Comparison of ENCODE assay signal across 8 cellular contexts in genomic region chr12:3073438-3074255, GRCh38. TPM values are rescaled to one million over a fixed set of nuclear protein-coding genes. Genes with fewer than 3 reads are reported as not detected.
DNase-seq lines count a peak whose midpoint lies in the region; ATAC-seq and TF ChIP-seq lines count a peak whose summit lies in the region.

No MANE protein-coding gene starts in this region.

- no peaks in the 10 kb centered on the region for H3K9me2 ChIP-seq in PC-3 (replicated peaks; ENCODE audit: low read length)

- no peaks in the 10 kb centered on the region for H4K20me1 ChIP-seq in PC-3 (ENCODE audit: low read length)

- no peaks in the 10 kb centered on the region for H3K79me2 ChIP-seq in PC-3 (ENCODE audit: low read length)

- no peaks in the 10 kb centered on the region for H3K36me3 Mint-ChIP-seq in activated T-cell treated with anti-CD3 and anti-CD28 coated beads, Interleukin-2, amount 50 U/mL, for 24 hours (ENCODE audit: low read depth)
- H3K36me3 Mint-ChIP-seq in natural killer cell = no peaks in the 10 kb centered on the region
- H3K36me3 Mint-ChIP-seq in stimulated activated naive B cell treated with anti-CD40 and anti-IgM and Interleukin-4, amounts not matched to agents 10 μg/mL and 1 μg/mL and 100 μg/mL, for 72 hours = no peaks in the 10 kb centered on the region

- H2AFZ ChIP-seq in PC-3 (ENCODE audit: low read length) = 0 out of 2 replicates have a peak overlapping the region, but pooled peaks have one; percentile 31

- H3K4me3 ChIP-seq in PC-3 (ENCODE audit: low read length) = no peak overlapping the region

- TF ChIP-seq CTCF in GM10248 (IDR thresholded peaks at IDR 0.05; ENCODE audit: control extremely low read depth, extremely low read depth, low read depth, missing control alignments) = peak; percentile 99
- peak; percentile 96 for TF ChIP-seq CTCF in PC-3 (conservative IDR thresholded peaks at IDR 0.05; ENCODE audit: low read depth, low read length)
- TF ChIP-seq CTCF in natural killer cell (IDR thresholded peaks at IDR 0.05) = peak; percentile 97

- POLR2A ChIA-PET in GM10248 (lab: Yijun Ruan, JAX) (no interaction called here), PC-3 (lab: Charles Lee; ENCODE audit: unreplicated experiment) (no interaction called here)

- peaks cover 33% of the 10 kb centered on the region for H3K27me3 Mint-ChIP-seq in activated T-cell treated with anti-CD3 and anti-CD28 coated beads, Interleukin-2, amount 50 U/mL, for 24 hours
- H3K27me3 Mint-ChIP-seq in natural killer cell (ENCODE audit: low read depth in 2 of 2) = peaks cover 15 to 21% of the 10 kb centered on the region in 2 donors
- peaks cover 13 to 23% of the 10 kb centered on the region in 2 donors for H3K27me3 Mint-ChIP-seq in stimulated activated naive B cell treated with anti-CD40 and anti-IgM and Interleukin-4, amounts not matched to agents 10 μg/mL and 1 μg/mL and 100 μg/mL, for 72 hours

- no peaks in the 10 kb centered on the region for H3K9me3 Mint-ChIP-seq in activated T-cell treated with anti-CD3 and anti-CD28 coated beads, Interleukin-2, amount 50 U/mL, for 24 hours
- H3K9me3 Mint-ChIP-seq in natural killer cell = no peaks in the 10 kb centered on the region
- H3K9me3 Mint-ChIP-seq in stimulated activated naive B cell treated with anti-CD40 and anti-IgM and Interleukin-4, amounts not matched to agents 10 μg/mL and 1 μg/mL and 100 μg/mL, for 72 hours = no peaks in the 10 kb centered on the region

- H3F3A ChIP-seq in PC-3 (ENCODE audit: low read length, unreplicated experiment) = no peaks in the 10 kb centered on the region

- no peak overlapping the region for H3K27ac Mint-ChIP-seq in activated T-cell treated with anti-CD3 and anti-CD28 coated beads, Interleukin-2, amount 50 U/mL, for 24 hours
- no peak overlapping the region for H3K27ac Mint-ChIP-seq in natural killer cell
- peak overlapping the region; percentile 22 for H3K27ac Mint-ChIP-seq in stimulated activated naive B cell treated with anti-CD40 and anti-IgM and Interleukin-4, amounts not matched to agents 10 μg/mL and 1 μg/mL and 100 μg/mL, for 72 hours

- H3K9me3 ChIP-seq in PC-3 (ENCODE audit: low read length) = no peaks in the 10 kb centered on the region

- no peaks in the 10 kb centered on the region for H3K27me3 ChIP-seq in PC-3 (ENCODE audit: low read length)

- BruUV-seq in PC-3 (replicated peaks; lab: Mats Ljungman, UMichigan) = no TSS peak

- CTCF ChIA-PET in GM10248 (lab: Yijun Ruan, JAX) (interaction anchor here (0.7 to 4.7 kb wide), 32 partner anchors 10 to 727 kb away, joined by 3 to 70 read pairs (median 4); no protein-coding TSS in a partner anchor), PC-3 (lab: Charles Lee) (interaction anchor here (0.7 to 1.1 kb wide), 3 partner anchors 39 to 59 kb away, joined by 3 to 5 read pairs (median 3); no protein-coding TSS in a partner anchor)

- peak; percentile 88 for DNase-seq in GM10248 (ENCODE audit: extremely low spot score)
- DNase-seq in HuH-7 (ENCODE audit: low spot score) = peak; percentile 92
- DNase-seq in PC-3 = peak; percentile 87
- peak; percentile 90 for DNase-seq in activated T-cell treated with anti-CD3 and anti-CD28 coated beads, Interleukin-2, amount 50 U/mL, for 24 hours
- peak; percentile 79 for DNase-seq in fibroblast of gingiva (ENCODE audit: low read depth)
- DNase-seq in natural killer cell = peak; percentile 73
- peak; percentile 73 for DNase-seq in stimulated activated naive B cell treated with anti-CD40 and anti-IgM and Interleukin-4, amounts not matched to agents 10 μg/mL and 1 μg/mL and 100 μg/mL, for 72 hours

- no peak overlapping the region for H3K27ac ChIP-seq in PC-3 (ENCODE audit: low read length)

- peaks cover 9% of the 10 kb centered on the region for H3K4me1 ChIP-seq in PC-3 (ENCODE audit: insufficient read depth, low read length)

- no peaks in the 10 kb centered on the region for H3K36me3 ChIP-seq in PC-3 (ENCODE audit: low read depth, low read length)

- no peak overlapping the region for H3K4me3 Mint-ChIP-seq in activated T-cell treated with anti-CD3 and anti-CD28 coated beads, Interleukin-2, amount 50 U/mL, for 24 hours
- no peak overlapping the region for H3K4me3 Mint-ChIP-seq in natural killer cell
- H3K4me3 Mint-ChIP-seq in stimulated activated naive B cell treated with anti-CD40 and anti-IgM and Interleukin-4, amounts not matched to agents 10 μg/mL and 1 μg/mL and 100 μg/mL, for 72 hours = no peak overlapping the region

- peaks cover 16% of the 10 kb centered on the region for H3K4me1 Mint-ChIP-seq in activated T-cell treated with anti-CD3 and anti-CD28 coated beads, Interleukin-2, amount 50 U/mL, for 24 hours (ENCODE audit: low read depth)
- H3K4me1 Mint-ChIP-seq in natural killer cell = peaks cover 0 to 12% of the 10 kb centered on the region in 2 donors
- H3K4me1 Mint-ChIP-seq in stimulated activated naive B cell treated with anti-CD40 and anti-IgM and Interleukin-4, amounts not matched to agents 10 μg/mL and 1 μg/mL and 100 μg/mL, for 72 hours = peaks cover 2 to 15% of the 10 kb centered on the region in 2 donors

- ATAC-seq in PC-3 (peak; percentile 45), natural killer cell (peak; percentile 54 to 68 (median 60)), GM18873 (IDR thresholded peaks at IDR 0.05; ENCODE audit: low FRiP score, unreplicated experiment) (no peak)
- ATAC-seq in stimulated activated naive B cell treated with anti-CD40 and anti-IgM and Interleukin-4, amounts not matched to agents 10 μg/mL and 1 μg/mL and 100 μg/mL, for 72 hours (replicated peaks) = peak; percentile 76 to 81

- intact Hi-C loops in PC-3 (cut with micrococcal nuclease) = loop anchor here (2.0 kb wide), 2 partner anchors 49 to 129 kb away; no protein-coding TSS in a partner anchor
- intact Hi-C loops in natural killer cell (cut with micrococcal nuclease) = loop anchor here (1.0 kb wide), 1 partner anchor 202 kb away; no protein-coding TSS in a partner anchor

- no peak overlapping the region for H3K4me2 ChIP-seq in PC-3 (ENCODE audit: low read length)

- no peak overlapping the region for H3K9ac ChIP-seq in PC-3 (ENCODE audit: low read length)

RNA-seq across cellular contexts. Expression of gene TSPAN9, which starts 3.5 kb away (rescaled TPM):
- 5.1 and 6.2 TPM in 2 replicates for total RNA-seq in PC-3 (2014; rRNA removed)
- 1 to 10 TPM in 2 of 3 donors, under 1 TPM in 1; 0.86 to 1.6 (median 1.1) TPM for total RNA-seq in natural killer cell
